11 cellular contexts compared by ENCODE assay signal in genomic region chr5:39224196-39224754, GRCh38. TPM values are rescaled to one million over a fixed set of nuclear protein-coding genes. Genes with fewer than 3 reads are reported as not detected.
DNase-seq lines count a peak whose midpoint lies in the region; ATAC-seq, FAIRE-seq and TF ChIP-seq lines count a peak whose summit lies in the region.
"Had no signal": no experiment of that assay in that cellular context is flagged by ENCODE, and none has a peak within 500 bp of the region (broad histone marks: within the 10 kb centered on the region; RNA-seq: fewer than 3 reads in every experiment).

No MANE protein-coding gene starts in this region.

- TF ChIP-seq EP300 in A549 (IDR thresholded peaks at IDR 0.05): no peak

- peaks cover 16% of the 10 kb centered on the region for H3K4me1 ChIP-seq in A549
- H3K4me1 ChIP-seq in mucosa of descending colon (ENCODE audit: low read depth): no peaks in the 10 kb centered on the region

- H3K27ac ChIP-seq in A549 (peak overlapping the region in 1 of 2 experiments; percentile 49; a peak in 3 of 6 replicates), dorsolateral prefrontal cortex (peak overlapping the region in 2 of 59 donors; percentile 35 to 63)
- H3K27ac ChIP-seq: C4-2B, VCaP had no signal

- peak; percentile 78 to 84; a peak in 5 of 6 replicates for ATAC-seq in A549
- ATAC-seq in mucosa of descending colon: peak; percentile 94
- no peak for ATAC-seq in HG03108 (IDR thresholded peaks at IDR 0.05; ENCODE audit: unreplicated experiment)

- TF ChIP-seq CTCF in A549 (IDR thresholded peaks at IDR 0.05) (no peak), cardiac fibroblast (IDR thresholded peaks at IDR 0.05; ENCODE audit: low read depth, low read length) (no peak), mucosa of descending colon (IDR thresholded peaks at IDR 0.05) (no peak), dorsolateral prefrontal cortex (IDR thresholded peaks at IDR 0.05 in 54 of 56, conservative IDR thresholded peaks at IDR 0.05 in 2 of 56; ENCODE audit: low read depth in 1 of 56, partially characterized antibody in 56 of 56) (no peak)

- POLR2A ChIA-PET in A549 (lab: Yijun Ruan, JAX): interaction anchor here (0.9 kb wide), 1 partner anchor 200 kb away, joined by 11 read pairs; the partner anchor contains the start of gene DAB2

- H3K4me2 ChIP-seq in A549: peak overlapping the region; percentile 56

- H3K4me3 ChIP-seq in A549: no peak overlapping the region
- H3K4me3 ChIP-seq in cardiac fibroblast (replicated peaks in 1 of 2; ENCODE audit: low read depth in 2 of 2, low read length in 2 of 2): no peak overlapping the region
- H3K4me3 ChIP-seq in mucosa of descending colon: no peak overlapping the region
- H3K4me3 ChIP-seq in dorsolateral prefrontal cortex: no peak overlapping the region

- no peaks in the 10 kb centered on the region for H3K36me3 ChIP-seq in mucosa of descending colon (ENCODE audit: low read depth)

- H3K9me3 ChIP-seq in A549 (no peaks in the 10 kb centered on the region), mucosa of descending colon (no peaks in the 10 kb centered on the region)

- no peak for TF ChIP-seq RAD21 in A549 (conservative IDR thresholded peaks at IDR 0.05 in 1 of 2, IDR thresholded peaks at IDR 0.05 in 1 of 2)

- TF ChIP-seq POLR2A in A549 (IDR thresholded peaks at IDR 0.05; ENCODE audit: low read length): no peak

- 38% methylated on average over 5 of the region's 5 CpGs for WGBS in A549 (ENCODE audit: missing lambda C conversion rate)

- intact Hi-C loops in mucosa of descending colon (cut with DNase I, micrococcal nuclease) (loop anchor here in 1 of 2 donors (10.0 kb wide), 1 partner anchor 321 kb away; no protein-coding TSS in a partner anchor), dorsolateral prefrontal cortex (cut with DNase I) (loop anchor here in 1 of 2 donors (5.0 kb wide), 1 partner anchor 48 kb away; no protein-coding TSS in a partner anchor)

- DNase-seq in A549 (ENCODE audit: low read depth in 1 of 2, low spot score in 1 of 2): peak in 1 of 2 experiments; percentile 58
- DNase-seq in M059J (ENCODE audit: low read depth): peak; percentile 45
- DNase-seq in cardiac fibroblast (ENCODE audit: low read depth in 2 of 2): peak; percentile 38 to 59
- DNase-seq in mucosa of descending colon: peak; percentile 60 to 73 (median 70)
- no peak for DNase-seq in dorsolateral prefrontal cortex
- DNase-seq in mesenteric fat pad (ENCODE audit: low spot score): no peak
- DNase-seq in stimulated activated CD4-positive, alpha-beta T cell treated with anti-CD3 and anti-CD28 coated beads, Interleukin-4, amount 100 ng/mL, for 4 hours: no peak
- DNase-seq: NCI-H1436 treated with DMSO at 0.1 percent for 48 hours had no signal

- H3K27me3 ChIP-seq in dorsolateral prefrontal cortex: no peaks in the 10 kb centered on the region

- peak; percentile 23 for FAIRE-seq in A549 (lab: Jason Lieb, UNC)

- CTCF ChIA-PET in A549 (lab: Yijun Ruan, JAX): interaction anchor here (0.9 to 2.0 kb wide), 3 partner anchors 23 to 346 kb away, joined by 3 to 10 read pairs (median 5); no protein-coding TSS in a partner anchor

TF ChIP-seq in A549, 52 proteins besides CTCF, POLR2A, EP300 and RAD21:
- no peak for TF ChIP-seq BCL3 (IDR thresholded peaks at IDR 0.05)
- TF ChIP-seq, protein P1, sequence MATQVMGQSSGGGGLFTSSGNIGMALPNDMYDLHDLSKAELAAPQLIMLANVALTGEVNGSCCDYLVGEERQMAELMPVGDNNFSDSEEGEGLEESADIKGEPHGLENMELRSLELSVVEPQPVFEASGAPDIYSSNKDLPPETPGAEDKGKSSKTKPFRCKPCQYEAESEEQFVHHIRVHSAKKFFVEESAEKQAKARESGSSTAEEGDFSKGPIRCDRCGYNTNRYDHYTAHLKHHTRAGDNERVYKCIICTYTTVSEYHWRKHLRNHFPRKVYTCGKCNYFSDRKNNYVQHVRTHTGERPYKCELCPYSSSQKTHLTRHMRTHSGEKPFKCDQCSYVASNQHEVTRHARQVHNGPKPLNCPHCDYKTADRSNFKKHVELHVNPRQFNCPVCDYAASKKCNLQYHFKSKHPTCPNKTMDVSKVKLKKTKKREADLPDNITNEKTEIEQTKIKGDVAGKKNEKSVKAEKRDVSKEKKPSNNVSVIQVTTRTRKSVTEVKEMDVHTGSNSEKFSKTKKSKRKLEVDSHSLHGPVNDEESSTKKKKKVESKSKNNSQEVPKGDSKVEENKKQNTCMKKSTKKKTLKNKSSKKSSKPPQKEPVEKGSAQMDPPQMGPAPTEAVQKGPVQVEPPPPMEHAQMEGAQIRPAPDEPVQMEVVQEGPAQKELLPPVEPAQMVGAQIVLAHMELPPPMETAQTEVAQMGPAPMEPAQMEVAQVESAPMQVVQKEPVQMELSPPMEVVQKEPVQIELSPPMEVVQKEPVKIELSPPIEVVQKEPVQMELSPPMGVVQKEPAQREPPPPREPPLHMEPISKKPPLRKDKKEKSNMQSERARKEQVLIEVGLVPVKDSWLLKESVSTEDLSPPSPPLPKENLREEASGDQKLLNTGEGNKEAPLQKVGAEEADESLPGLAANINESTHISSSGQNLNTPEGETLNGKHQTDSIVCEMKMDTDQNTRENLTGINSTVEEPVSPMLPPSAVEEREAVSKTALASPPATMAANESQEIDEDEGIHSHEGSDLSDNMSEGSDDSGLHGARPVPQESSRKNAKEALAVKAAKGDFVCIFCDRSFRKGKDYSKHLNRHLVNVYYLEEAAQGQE (IDR thresholded peaks at IDR 0.05): no peak
- no peak for TF ChIP-seq HOXB13 (CRISPR knock-in tag; IDR thresholded peaks at IDR 0.05; ENCODE audit: low read depth)
- no peak for TF ChIP-seq CBX8 (IDR thresholded peaks at IDR 0.05)
- TF ChIP-seq MAZ (IDR thresholded peaks at IDR 0.05; ENCODE audit: borderline replicate concordance, low read depth, low read length): no peak
- no peak for TF ChIP-seq GATA3 (IDR thresholded peaks at IDR 0.05; ENCODE audit: borderline replicate concordance)
- TF ChIP-seq EHF (CRISPR knock-in tag; IDR thresholded peaks at IDR 0.05): no peak
- no peak for TF ChIP-seq ZFP36 (IDR thresholded peaks at IDR 0.05; ENCODE audit: borderline replicate concordance, partially characterized antibody)
- TF ChIP-seq CBX2 (IDR thresholded peaks at IDR 0.05; ENCODE audit: borderline replicate concordance, low read depth): no peak
- TF ChIP-seq RARB (CRISPR knock-in tag; IDR thresholded peaks at IDR 0.05): no peak
- no peak for TF ChIP-seq RCOR1 (IDR thresholded peaks at IDR 0.05; ENCODE audit: low read depth, low read length)
- TF ChIP-seq PHF8 (IDR thresholded peaks at IDR 0.05; ENCODE audit: borderline replicate concordance, low read depth): no peak
- no peak for TF ChIP-seq HEYL (CRISPR knock-in tag; IDR thresholded peaks at IDR 0.05)
- TF ChIP-seq TP53 (CRISPR knock-in tag; IDR thresholded peaks at IDR 0.05): no peak
- TF ChIP-seq PBX3 (IDR thresholded peaks at IDR 0.05): no peak
- TF ChIP-seq ZNF302 (CRISPR knock-in tag; IDR thresholded peaks at IDR 0.05): no peak
- TF ChIP-seq POLR2AphosphoS2 (conservative IDR thresholded peaks at IDR 0.05; ENCODE audit: low read length): no peak
- no peak for TF ChIP-seq HOXA7 (CRISPR knock-in tag; IDR thresholded peaks at IDR 0.05)

RNA-seq across cellular contexts. Expression of gene FYB1, which starts 4.9 kb away (rescaled TPM):
- 20.2 and 34.6 TPM in 2 replicates for polyA plus RNA-seq in A549 (2011; rRNA removed)
- 2.6 and 2.8 TPM in 2 replicates for polyA plus RNA-seq in A549 (2012; cell fraction: cytosol; rRNA removed)
- 1.7 and 3.2 TPM in 2 replicates for polyA plus RNA-seq in A549 (2012; cell fraction: nucleus; rRNA removed)
- 5.9 to 8.0 TPM (median 7.4 TPM) in 3 replicates for polyA plus RNA-seq in A549 (2017; fragmentation: RNase III; extraction: RNeasy Plus Mini Kit Qiagen cat#74134 plus additional on column Dnase treatment)
- polyA minus RNA-seq in A549 (2011; rRNA and poly(A)+ RNA removed): 4.9 and 6.4 TPM in 2 replicates
- total RNA-seq in M059J (2014; rRNA removed; shearing (Covaris generic)): 0.05 TPM in 1 of 2 replicates, not detected in the other
- 10 to 100 TPM; 11.5 to 19.4 (median 13.1) TPM for total RNA-seq in mucosa of descending colon
- 10 to 100 TPM in 81 of 120 experiments, 1 to 10 TPM in 39; 2.2 to 46.5 (median 12.0) TPM for total RNA-seq in dorsolateral prefrontal cortex
- total RNA-seq in mesenteric fat pad: 27.8 TPM

Comparison
In these comparisons a context has a peak if more than half of its experiments do, and no peak if none do; other contexts are left out.
1. DNase-seq: peak in M059J (single experiment), cardiac fibroblast (2 of 2) and mucosa of descending colon (3 of 3); none in dorsolateral prefrontal cortex (0 of 10), mesenteric fat pad (single experiment) and stimulated activated CD4-positive, alpha-beta T cell treated with anti-CD3 and anti-CD28 coated beads, Interleukin-4, amount 100 ng/mL, for 4 hours (0 of 2).